ENCODE assay signal across 27 cellular contexts in the genomic region with DNA sequence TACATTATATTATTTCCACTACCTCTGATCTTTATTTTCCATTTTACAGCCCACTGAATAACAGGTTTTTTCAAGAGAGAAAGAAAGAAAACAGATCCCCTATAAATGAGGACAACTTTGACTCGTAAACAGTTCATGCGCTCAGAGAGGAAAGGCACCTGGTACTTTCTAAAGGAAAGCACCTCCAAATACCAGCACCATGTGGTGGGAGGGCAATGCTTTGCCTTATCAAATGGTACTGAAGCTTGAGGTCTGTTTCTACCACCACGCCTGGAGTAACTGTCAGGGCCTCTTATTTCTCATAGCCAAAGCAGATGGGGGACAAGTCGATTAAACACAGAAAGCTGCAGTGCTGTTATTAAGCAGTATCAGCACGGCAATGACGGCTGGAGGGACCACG.
DNase-seq lines count a peak whose midpoint lies in the region; ATAC-seq, FAIRE-seq and TF ChIP-seq lines count a peak whose summit lies in the region.
"Had no signal": no experiment of that assay in that cellular context is flagged by ENCODE, and none has a peak within 500 bp of the region (broad histone marks: within the 10 kb centered on the region; RNA-seq: fewer than 3 reads in every experiment).

No MANE protein-coding gene starts in this region.

- TF ChIP-seq CTCF in VCaP (conservative IDR thresholded peaks at IDR 0.05), result no peak

- no peak for FAIRE-seq in GM12891 (lab: Jason Lieb, UNC)
- FAIRE-seq: A549, D721Med, GM18507, GM19239, H54, HepG2 had no signal

- peak overlapping the region; percentile 85 for H3K27ac ChIP-seq in VCaP
- H3K27ac ChIP-seq: A549; BLaER1 treated with 17β-estradiol and CSF1 and Interleukin-3, amounts not matched to agents 10 nM and 100 nM had no signal

- no peak for TF ChIP-seq POLR2A in GM12891 (IDR thresholded peaks at IDR 0.05; ENCODE audit: low read depth, low read length)

- ATAC-seq in GM18873 (IDR thresholded peaks at IDR 0.05; ENCODE audit: low FRiP score, unreplicated experiment) (peak; percentile 44), HG02759 (IDR thresholded peaks at IDR 0.05; ENCODE audit: unreplicated experiment) (peak; percentile 82), HG03521 (IDR thresholded peaks at IDR 0.05; ENCODE audit: unreplicated experiment) (no peak)
- ATAC-seq: A549, HepG2, PC-3 had no signal

- DNase-seq in GM12891 (ENCODE audit: insufficient read length, low spot score), result no peak
- DNase-seq in T-helper 1 cell, result no peak
- DNase-seq in SW480 (ENCODE audit: low spot score), result no peak
- DNase-seq: AML-193; CD4-positive, alpha-beta T cell; Karpas-422; NCI-H1092 treated with DMSO at 0.1 percent for 48 hours; NCI-H1436 treated with DMSO at 0.1 percent for 48 hours; NCI-H187 treated with DMSO at 0.1 percent for 48 hours; NCI-H524; NCI-H774; NK-92 treated with Interleukin-12 subunit alpha and Interleukin-12 subunit beta, amount 100 ng/mL, for 24 hours; PC-3; SK-N-SH; SW 1271; T-helper 2 cell had no signal

TF ChIP-seq in GM12891, 5 proteins besides CTCF, POLR2A, EP300 and RAD21:
- no peak for TF ChIP-seq TAF1 (IDR thresholded peaks at IDR 0.05; ENCODE audit: low read depth, low read length)
- no peak for TF ChIP-seq PAX5 (IDR thresholded peaks at IDR 0.05; ENCODE audit: insufficient read depth, low read length, severe bottlenecking)
- no peak for TF ChIP-seq POU2F2 (IDR thresholded peaks at IDR 0.05; ENCODE audit: low read depth, low read length)
- TF ChIP-seq POLR2AphosphoS5 (IDR thresholded peaks at IDR 0.05; ENCODE audit: low read depth, low read length), result no peak
- TF ChIP-seq SPI1 (IDR thresholded peaks at IDR 0.05; ENCODE audit: low read depth, low read length), result no peak
